ENCODE assay signal across 25 cellular contexts in genomic region chr16:82150569-82150968, GRCh38.
"Had no signal": no experiment of that assay in that cellular context is flagged by ENCODE, and none has a peak within 500 bp of the region (broad histone marks: within the 10 kb centered on the region; RNA-seq: fewer than 3 reads in every experiment).

No MANE protein-coding gene starts in this region.

- H3K27me3 Mint-ChIP-seq: activated naive CD8-positive, alpha-beta T cell treated with anti-CD3 and anti-CD28 coated beads, Interleukin-2, amount 50 U/mL, for 24 hours; activated T-cell treated with anti-CD3 and anti-CD28 coated beads, Interleukin-2, amount 50 U/mL, for 24 hours; brain; T-cell had no signal

- H3K4me1 Mint-ChIP-seq: activated naive CD8-positive, alpha-beta T cell treated with anti-CD3 and anti-CD28 coated beads, Interleukin-2, amount 50 U/mL, for 24 hours had no signal

- H3K27me3 ChIP-seq: cardiac muscle cell had no signal

- DNase-seq: activated CD4-positive, alpha-beta T cell treated with anti-CD3 and anti-CD28 coated beads for 48 hours; activated CD4-positive, alpha-beta T cell treated with anti-CD3 and anti-CD28 coated beads, Interleukin-2, amount 50 U/mL, for 4 hours; activated CD8-positive, alpha-beta T cell treated with anti-CD3 and anti-CD28 coated beads, Interleukin-2, amount 10 ng/mL, durations not matched to agents 7 days and 5 days; activated effector memory CD4-positive, alpha-beta T cell treated with anti-CD3 and anti-CD28 coated beads, Interleukin-2, amount 50 U/mL, for 16 hours; activated naive CD4-positive, alpha-beta T cell treated with Interleukin-2 at 50 U/mL for 16 hours; activated naive CD8-positive, alpha-beta T cell treated with anti-CD3 and anti-CD28 coated beads, Interleukin-2, amount 50 U/mL, for 24 hours; activated T-cell treated with anti-CD3 and anti-CD28 coated beads, Interleukin-2, amount 50 U/mL, for 24 hours; amniotic stem cell; KG1; MV-4-11; NCI-H1092 treated with DMSO at 0.1 percent for 48 hours; NCI-H1417 treated with DMSO at 0.1 percent for 48 hours; NCI-H1694; NCI-H2029; NCI-H510A treated with DMSO at 0.1 percent for 48 hours; PC-3; SIG-M5; T-cell; T-helper 2 cell; T1000 had no signal

- H3K27ac ChIP-seq: cardiac muscle cell had no signal

- H3K27ac Mint-ChIP-seq: activated CD8-positive, alpha-beta T cell treated with anti-CD3 and anti-CD28 coated beads, Interleukin-2, amount 10 ng/mL, durations not matched to agents 7 days and 5 days; activated naive CD8-positive, alpha-beta T cell treated with anti-CD3 and anti-CD28 coated beads, Interleukin-2, amount 50 U/mL, for 24 hours; activated T-helper 1 cell treated with anti-CD3 and anti-CD28 coated beads, Interleukin-12 subunit alpha, Interleukin-12 subunit beta, Interleukin-2, Interleukin-4 antibody, amounts not matched to agents 30 ng/mL and 10 ng/mL and 1 ng/mL, durations not matched to agents 14 hours and 24 hours and 36 hours; brain; T-cell had no signal

- H3K9me3 Mint-ChIP-seq: activated naive CD4-positive, alpha-beta T cell treated with anti-CD3 and anti-CD28 coated beads, Interleukin-2, amount 50 U/mL, for 72 hours; activated T-helper 1 cell treated with anti-CD3 and anti-CD28 coated beads, Interleukin-12 subunit alpha, Interleukin-12 subunit beta, Interleukin-2, Interleukin-4 antibody, amounts not matched to agents 30 ng/mL and 10 ng/mL and 1 ng/mL, durations not matched to agents 14 hours and 24 hours and 36 hours had no signal

- H3K4me3 ChIP-seq: cardiac muscle cell had no signal

- H3K4me3 Mint-ChIP-seq: activated CD8-positive, alpha-beta T cell treated with anti-CD3 and anti-CD28 coated beads, Interleukin-2, amount 10 ng/mL, durations not matched to agents 7 days and 5 days; activated naive CD8-positive, alpha-beta T cell treated with anti-CD3 and anti-CD28 coated beads, Interleukin-2, amount 50 U/mL, for 24 hours; activated T-cell treated with anti-CD3 and anti-CD28 coated beads, Interleukin-2, amount 50 U/mL, for 24 hours; activated T-helper 1 cell treated with anti-CD3 and anti-CD28 coated beads, Interleukin-12 subunit alpha, Interleukin-12 subunit beta, Interleukin-2, Interleukin-4 antibody, amounts not matched to agents 30 ng/mL and 10 ng/mL and 1 ng/mL, durations not matched to agents 14 hours and 24 hours and 36 hours; brain; T-cell had no signal

- ATAC-seq: activated CD4-positive, CD25-positive, alpha-beta regulatory T cell treated with anti-CD3 and anti-CD28 coated beads, Interleukin-2, amount 50 U/mL, for 24 hours; activated CD8-positive, alpha-beta T cell treated with anti-CD3 and anti-CD28 coated beads, Interleukin-2, amount 10 ng/mL, durations not matched to agents 7 days and 5 days; activated naive CD4-positive, alpha-beta T cell treated with anti-CD3 and anti-CD28 coated beads, Interleukin-2, amount 50 U/mL, for 72 hours; activated naive CD8-positive, alpha-beta T cell treated with anti-CD3 and anti-CD28 coated beads, Interleukin-2, amount 50 U/mL, for 24 hours; PC-3; T-cell had no signal
